In the genomic region with DNA sequence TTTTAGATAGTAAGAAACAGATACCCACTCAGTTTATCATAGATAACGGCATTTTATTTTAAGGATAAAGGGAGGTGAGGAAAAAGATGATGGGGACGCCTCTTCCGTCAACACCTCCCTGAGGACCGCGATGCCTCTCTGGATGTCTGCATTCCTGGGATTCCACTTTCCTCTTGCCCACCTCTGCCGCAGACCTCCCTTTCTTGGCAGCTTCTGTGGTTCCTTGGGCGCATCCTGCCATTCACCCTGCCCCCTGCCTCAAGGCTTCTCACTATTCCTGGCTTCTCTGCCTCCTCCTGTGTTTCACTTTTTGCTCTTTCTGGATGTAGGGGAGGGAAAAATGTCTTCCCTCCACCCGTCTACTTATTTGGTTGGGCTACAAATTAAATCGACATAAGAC, we compare ENCODE assay signal across 18 cellular contexts. TPM values are rescaled to one million over a fixed set of nuclear protein-coding genes. Genes with fewer than 3 reads are reported as not detected.
"Had no signal": no experiment of that assay in that cellular context is flagged by ENCODE, and none has a peak within 500 bp of the region (broad histone marks: within the 10 kb centered on the region; RNA-seq: fewer than 3 reads in every experiment).

No MANE protein-coding gene starts in this region.

- H3K4me3 Mint-ChIP-seq: activated CD4-positive, alpha-beta T cell treated with anti-CD3 and anti-CD28 coated beads for 36 hours; immature natural killer cell; memory B cell; natural killer cell treated with Interleukin-12 subunit alpha and Interleukin-12 subunit beta and Interleukin-15 and Interleukin-18, amount 100 ng/mL, for 72 hours; T-helper 2 cell treated with Interferon-gamma antibody and Interleukin-4, amounts not matched to agents 5 μg/mL and 100 μg/mL, for 36 hours had no signal

- H3K27me3 Mint-ChIP-seq: progenitor cell of endocrine pancreas had no signal

- H3K36me3 ChIP-seq: adrenal gland, tibial nerve had no signal

- H3K4me1 Mint-ChIP-seq: activated CD4-positive, alpha-beta T cell treated with anti-CD3 and anti-CD28 coated beads for 36 hours; immature natural killer cell had no signal

- H3K9me3 Mint-ChIP-seq: activated naive CD4-positive, alpha-beta T cell treated with anti-CD3 and anti-CD28 coated beads, Interleukin-2, amount 50 U/mL, for 72 hours; immature natural killer cell; memory B cell; natural killer cell treated with Interleukin-12 subunit alpha and Interleukin-12 subunit beta and Interleukin-15 and Interleukin-18, amount 100 ng/mL, for 72 hours; T-helper 2 cell treated with Interferon-gamma antibody and Interleukin-4, amounts not matched to agents 5 μg/mL and 100 μg/mL, for 36 hours had no signal

- H3K9me3 ChIP-seq: adrenal gland, tibial nerve had no signal

- H3K27ac ChIP-seq: skin epidermis, tibial nerve had no signal

- DNase-seq: activated CD4-positive, alpha-beta T cell treated with anti-CD3 and anti-CD28 coated beads for 36 hours; activated CD4-positive, alpha-beta T cell treated with anti-CD3 and anti-CD28 coated beads, Interleukin-2, amount 50 U/mL, for 48 hours; activated gamma-delta T cell treated with Interleukin-2 at 50 U/mL for 16 hours; foreskin melanocyte; glutamatergic neuron; hypothalamus; immature natural killer cell; right cardiac atrium; stimulated activated naive CD8-positive, alpha-beta T cell treated with anti-CD3 and anti-CD28 coated beads, Interleukin-15, Interleukin-2, amounts not matched to agents 100 U/mL and 50 U/mL, for 24 hours; substantia nigra had no signal

- ATAC-seq: activated CD4-positive, alpha-beta T cell treated with anti-CD3 and anti-CD28 coated beads for 36 hours; activated naive CD4-positive, alpha-beta T cell treated with anti-CD3 and anti-CD28 coated beads, Interleukin-2, amount 50 U/mL, for 72 hours; natural killer cell treated with Interleukin-12 subunit alpha and Interleukin-12 subunit beta and Interleukin-15 and Interleukin-18, amount 100 ng/mL, for 72 hours; right cardiac atrium; stimulated activated naive CD8-positive, alpha-beta T cell treated with anti-CD3 and anti-CD28 coated beads, Interleukin-15, Interleukin-2, amounts not matched to agents 100 U/mL and 50 U/mL, for 24 hours had no signal

- H3K4me3 ChIP-seq: adrenal gland, skin epidermis, tibial nerve had no signal

- H3K27ac Mint-ChIP-seq: activated CD4-positive, alpha-beta T cell treated with anti-CD3 and anti-CD28 coated beads for 36 hours; activated naive CD4-positive, alpha-beta T cell treated with anti-CD3 and anti-CD28 coated beads, Interleukin-2, amount 50 U/mL, for 72 hours; immature natural killer cell; memory B cell; natural killer cell treated with Interleukin-12 subunit alpha and Interleukin-12 subunit beta and Interleukin-15 and Interleukin-18, amount 100 ng/mL, for 72 hours; progenitor cell of endocrine pancreas; T-helper 2 cell treated with Interferon-gamma antibody and Interleukin-4, amounts not matched to agents 5 μg/mL and 100 μg/mL, for 36 hours had no signal

- H3K36me3 Mint-ChIP-seq: activated naive CD4-positive, alpha-beta T cell treated with anti-CD3 and anti-CD28 coated beads, Interleukin-2, amount 50 U/mL, for 72 hours; immature natural killer cell; memory B cell; natural killer cell treated with Interleukin-12 subunit alpha and Interleukin-12 subunit beta and Interleukin-15 and Interleukin-18, amount 100 ng/mL, for 72 hours had no signal

- H3K27me3 ChIP-seq: adrenal gland, tibial nerve had no signal

- H3K4me1 ChIP-seq: adrenal gland had no signal

RNA-seq across cellular contexts. Expression of gene HUNK, which starts 19.9 kb away (rescaled TPM):
- polyA plus RNA-seq: immature natural killer cell had no signal
